ENCODE assay signal across 8 cellular contexts in genomic region chr20:53738039-53738944, GRCh38.
DNase-seq lines count a peak whose midpoint lies in the region; ATAC-seq and TF ChIP-seq lines count a peak whose summit lies in the region.

No MANE protein-coding gene starts in this region.

- DNase-seq in T47D (ENCODE audit: low read depth in 1 of 2, low spot score in 1 of 2), result peak; percentile 61 to 97
- no peak for DNase-seq in MCF 10A (ENCODE audit: unreplicated experiment)
- peak; percentile 98 for DNase-seq in PC-3
- no peak for DNase-seq in amniotic stem cell (lab: John Stamatoyannopoulos, UW)

- H2AFZ ChIP-seq in PC-3 (ENCODE audit: low read length), result peak overlapping the region; percentile 66

- peaks cover 70% of the 10 kb centered on the region for H3K4me1 ChIP-seq in PC-3 (ENCODE audit: insufficient read depth, low read length)
- peaks cover 0 to 2% of the 10 kb centered on the region in 2 donors for H3K4me1 ChIP-seq in esophagus (ENCODE audit: control insufficient read depth in 2 of 2, insufficient read depth in 2 of 2, low read length in 1 of 2)

- H3K9me3 ChIP-seq in PC-3 (ENCODE audit: low read length), result no peaks in the 10 kb centered on the region
- H3K9me3 ChIP-seq in esophagus (ENCODE audit: control insufficient read depth in 2 of 2, insufficient read depth in 1 of 2, low read depth in 1 of 2, low read length in 1 of 2), result no peaks in the 10 kb centered on the region

- H3K27me3 Mint-ChIP-seq in MCF 10A (ENCODE audit: insufficient read depth, unreplicated experiment) (no peaks in the 10 kb centered on the region), nephron (ENCODE audit: low read depth) (no peaks in the 10 kb centered on the region)

- no peaks in the 10 kb centered on the region for H4K20me1 ChIP-seq in PC-3 (ENCODE audit: low read length)

- H3K36me3 Mint-ChIP-seq in MCF 10A (ENCODE audit: insufficient read depth, unreplicated experiment), result no peaks in the 10 kb centered on the region
- no peaks in the 10 kb centered on the region for H3K36me3 Mint-ChIP-seq in nephron (ENCODE audit: low read depth)

- H3K9ac ChIP-seq in PC-3 (ENCODE audit: low read length), result peak overlapping the region; percentile 73

- no peak overlapping the region for H3K4me3 Mint-ChIP-seq in MCF 10A (ENCODE audit: unreplicated experiment)
- peak overlapping the region; percentile 79 to 85 (median 81) for H3K4me3 Mint-ChIP-seq in nephron

- H3K27me3 ChIP-seq in PC-3 (ENCODE audit: low read length), result no peaks in the 10 kb centered on the region
- H3K27me3 ChIP-seq in esophagus (ENCODE audit: control insufficient read depth in 1 of 2, insufficient read depth in 2 of 2, low read length in 2 of 2), result no peaks in the 10 kb centered on the region

- peak; percentile 74 for ATAC-seq in PC-3
- ATAC-seq in GM18861 (IDR thresholded peaks at IDR 0.05; ENCODE audit: unreplicated experiment), result no peak
- ATAC-seq in HG02798 (IDR thresholded peaks at IDR 0.05; ENCODE audit: poor library complexity, unreplicated experiment), result no peak

- H3K4me3 ChIP-seq in PC-3 (ENCODE audit: low read length), result peak overlapping the region; percentile 61
- H3K4me3 ChIP-seq in esophagus (ENCODE audit: low read depth in 1 of 2, low read length in 2 of 2), result peak overlapping the region in 1 of 2 donors; percentile 27

- no peaks in the 10 kb centered on the region for H3K9me2 ChIP-seq in PC-3 (replicated peaks; ENCODE audit: low read length)

- H3K27ac Mint-ChIP-seq in MCF 10A (ENCODE audit: low read depth, unreplicated experiment) (no peak overlapping the region), nephron (peak overlapping the region; percentile 96 to 100 (median 97))

- POLR2A ChIA-PET in MCF 10A (lab: Yijun Ruan, JAX) (interaction anchor here (0.9 to 1.7 kb wide), 5 partner anchors 13 to 128 kb away, joined by 3 to 8 read pairs (median 4); no protein-coding TSS in a partner anchor), PC-3 (lab: Charles Lee; ENCODE audit: unreplicated experiment) (interaction anchor here (0.6 to 2.2 kb wide), 26 partner anchors 8 to 429 kb away, joined by 3 to 28 read pairs (median 4); partner anchors contain the start of gene ZNF217)

- in situ Hi-C loops in T47D (cut with HindIII; ENCODE audit: low pct_unique_long_range_greater_than_20kb, low sequenced_read_pairs), result no loop called here

- H3K9me3 Mint-ChIP-seq in MCF 10A (ENCODE audit: unreplicated experiment) (no peaks in the 10 kb centered on the region), nephron (no peaks in the 10 kb centered on the region)

- H3F3A ChIP-seq in PC-3 (ENCODE audit: low read length, unreplicated experiment), result peaks cover 8% of the 10 kb centered on the region

- H3K27ac ChIP-seq in PC-3 (ENCODE audit: low read length) (peak overlapping the region; percentile 87), esophagus (ENCODE audit: low read depth in 2 of 2, low read length in 1 of 2) (peak overlapping the region; percentile 88 to 89)

- 40 to 48% methylated on average over 26 of the region's 26 CpGs for WGBS in esophagus, 2 donors

- intact Hi-C loops in MCF 10A (cut with micrococcal nuclease), result loop anchor here (5.0 kb wide), 1 partner anchor 89 kb away; no protein-coding TSS in a partner anchor
- intact Hi-C loops in PC-3 (cut with micrococcal nuclease), result loop anchor here (1.0 to 10.0 kb wide), 9 partner anchors 36 to 327 kb away; no protein-coding TSS in a partner anchor

- TF ChIP-seq CTCF in MCF 10A (IDR thresholded peaks at IDR 0.05; ENCODE audit: unreplicated experiment), result no peak
- TF ChIP-seq CTCF in PC-3 (conservative IDR thresholded peaks at IDR 0.05; ENCODE audit: low read depth, low read length), result no peak
- no peak for TF ChIP-seq CTCF in nephron (IDR thresholded peaks at IDR 0.05; ENCODE audit: unreplicated experiment in 3 of 3)

- H3K36me3 ChIP-seq in PC-3 (ENCODE audit: low read depth, low read length) (no peaks in the 10 kb centered on the region), esophagus (ENCODE audit: control insufficient read depth in 2 of 2, insufficient read depth in 2 of 2, low read length in 1 of 2) (no peaks in the 10 kb centered on the region)

- 0 out of 2 replicates have a peak, but pooled peaks cover 3% of the 10 kb centered on the region for H3K79me2 ChIP-seq in PC-3 (ENCODE audit: low read length)

- CTCF ChIA-PET in MCF 10A (lab: Yijun Ruan, JAX) (no interaction called here), PC-3 (lab: Charles Lee) (interaction anchor here (0.5 to 1.4 kb wide), 6 partner anchors 96 to 222 kb away, joined by 3 to 9 read pairs (median 4); partner anchors contain the start of gene ZNF217)

- H3K4me1 Mint-ChIP-seq in MCF 10A (ENCODE audit: insufficient read depth, unreplicated experiment) (peaks cover 32% of the 10 kb centered on the region), nephron (peaks cover 69% of the 10 kb centered on the region)

- peak overlapping the region; percentile 86 for H3K4me2 ChIP-seq in PC-3 (ENCODE audit: low read length)

- no TSS peak for BruUV-seq in MCF 10A (replicated peaks; lab: Mats Ljungman, UMichigan)
- BruUV-seq in PC-3 (replicated peaks; lab: Mats Ljungman, UMichigan), result TSS peak; percentile 61

Comparison
In these comparisons a context has a peak if more than half of its experiments do, and no peak if none do; other contexts are left out.
1. DNase-seq: peak in T47D (2 of 2) and PC-3 (single experiment); none in MCF 10A (single experiment) and amniotic stem cell (single experiment).